In the genomic region with DNA sequence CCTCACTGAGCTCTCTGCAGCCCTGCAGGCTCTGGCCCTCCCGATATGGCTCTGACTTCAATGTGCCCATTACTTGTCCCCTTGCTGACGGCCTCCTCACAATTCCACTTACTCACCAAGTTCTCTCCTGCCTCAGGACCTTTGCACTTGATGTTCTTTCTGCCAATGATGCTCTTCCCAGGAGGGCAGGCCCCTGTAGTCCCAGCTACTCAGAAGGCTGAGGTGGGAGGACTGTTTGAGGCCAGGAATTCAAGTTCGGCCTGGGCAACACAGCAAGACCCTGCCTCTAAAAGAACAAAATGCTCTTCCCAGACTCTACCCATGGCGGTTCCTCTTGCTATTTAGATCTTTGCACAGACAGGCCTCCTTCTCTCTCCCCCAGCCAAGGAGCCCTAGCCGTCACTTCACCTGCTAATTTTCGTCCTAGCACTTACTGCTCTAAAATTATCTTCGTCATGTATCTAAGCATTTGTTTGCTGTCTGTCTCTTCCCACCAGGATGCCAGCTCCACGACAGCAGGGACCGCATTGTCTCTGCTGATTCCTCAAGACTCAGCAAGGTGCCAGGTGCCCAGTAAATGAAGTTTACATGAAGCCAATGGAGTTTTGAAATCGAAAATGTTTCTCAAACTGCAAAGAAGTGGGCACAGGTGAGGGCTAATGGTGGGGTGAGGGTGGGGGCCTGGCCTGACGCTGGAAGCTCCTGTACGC, we compare ENCODE assay signal across 8 cellular contexts. TPM values are rescaled to one million over a fixed set of nuclear protein-coding genes. Genes with fewer than 3 reads are reported as not detected.
A peak's percentile ranks its signal among the peaks of the same experiment; 100 is the strongest.
DNase-seq lines count a peak whose midpoint lies in the region; TF ChIP-seq lines count a peak whose summit lies in the region.

No MANE protein-coding gene starts in this region.

- CTCF ChIA-PET in CD4-positive, alpha-beta memory T cell (lab: Charles Lee; ENCODE audit: partially characterized antibody) = interaction anchor here (0.7 to 3.4 kb wide), 13 partner anchors 9 to 357 kb away, joined by 3 to 28 read pairs (median 4); no protein-coding TSS in a partner anchor

- no CpG with 5 or more reads among the region's 12 CpGs for WGBS in neuronal stem cell (ENCODE audit: extremely low coverage in 2 of 2, insufficient read length in 2 of 2, insufficient replicate concordance in 1 of 2), 2 donors

- H3K4me3 ChIP-seq in CD4-positive, alpha-beta memory T cell (ENCODE audit: low read length in 2 of 2) = peak overlapping the region in 1 of 2 donors; percentile 19
- peak overlapping the region; percentile 26; the same call in 1 of the 2 replicates for H3K4me3 ChIP-seq in MG63
- H3K4me3 ChIP-seq in dorsolateral prefrontal cortex = peak overlapping the region in 47 of 59 donors; percentile 21 to 88 (median 79)
- peak overlapping the region; percentile 7 to 84 for H3K4me3 ChIP-seq in neuronal stem cell (ENCODE audit: low read length in 2 of 2)

- H3K4me2 ChIP-seq in neuronal stem cell (ENCODE audit: insufficient read depth, low read length, poor library complexity, severe bottlenecking) = peak overlapping the region; percentile 30

- H2BK12ac ChIP-seq in neuronal stem cell (ENCODE audit: low read length) = no peak overlapping the region

- no peak overlapping the region for H3K4ac ChIP-seq in neuronal stem cell (ENCODE audit: low read length)

- no peak overlapping the region for H3K14ac ChIP-seq in neuronal stem cell (ENCODE audit: low read length)

- H3K27me3 Mint-ChIP-seq in CD4-positive, alpha-beta memory T cell = peaks cover 0 to 5% of the 10 kb centered on the region in 2 donors

- no peak overlapping the region for H2BK15ac ChIP-seq in neuronal stem cell (ENCODE audit: low read length)

- H3K23ac ChIP-seq in neuronal stem cell (ENCODE audit: low read depth, low read length, poor library complexity) = no peak overlapping the region

- H4K8ac ChIP-seq in neuronal stem cell (ENCODE audit: low read depth, low read length) = no peak overlapping the region

- no peak overlapping the region for H4K91ac ChIP-seq in neuronal stem cell (ENCODE audit: low read depth, low read length, poor library complexity)

- H3K36me3 ChIP-seq in CD4-positive, alpha-beta memory T cell (ENCODE audit: insufficient read depth, low read length) = no peaks in the 10 kb centered on the region
- H3K36me3 ChIP-seq in MG63 (peaks cover 1% of the 10 kb centered on the region; the same call in 1 of the 2 replicates), neuronal stem cell (replicated peaks in 1 of 2; ENCODE audit: control insufficient read depth in 2 of 2, insufficient read depth in 2 of 2, low read length in 2 of 2) (peaks cover 0 to 13% of the 10 kb centered on the region in 2 donors)

- H3K18ac ChIP-seq in neuronal stem cell (ENCODE audit: low read length) = peak overlapping the region; percentile 2

- H3K9ac ChIP-seq in neuronal stem cell (ENCODE audit: low read depth, low read length, poor library complexity) = no peak overlapping the region

- H3K4me3 Mint-ChIP-seq in CD4-positive, alpha-beta memory T cell = peak overlapping the region; percentile 50 to 74 (median 60)

- no peaks in the 10 kb centered on the region for H3K27me3 ChIP-seq in CD4-positive, alpha-beta memory T cell (ENCODE audit: insufficient read depth, low read length)
- no peaks in the 10 kb centered on the region for H3K27me3 ChIP-seq in MG63
- no peaks in the 10 kb centered on the region for H3K27me3 ChIP-seq in dorsolateral prefrontal cortex
- H3K27me3 ChIP-seq in neuronal stem cell (ENCODE audit: control insufficient read depth in 3 of 3, insufficient read depth in 3 of 3, low read depth in 1 of 3, low read length in 3 of 3) = peaks cover 0 to 19% (median 0%) of the 10 kb centered on the region in 3 experiments

- DNase-seq in CD4-positive, alpha-beta memory T cell = no peak
- DNase-seq in MG63 (no peak), dorsolateral prefrontal cortex (no peak), neuronal stem cell (ENCODE audit: low spot score) (no peak), NCI-H1092 treated with DMSO at 0.1 percent for 48 hours (lab: John Stamatoyannopoulos, UW) (no peak), ecto neural progenitor cell (ENCODE audit: low spot score) (no peak), kidney glomerular epithelial cell (lab: John Stamatoyannopoulos, UW) (no peak)
- no peak for DNase-seq in stimulated activated CD4-positive, alpha-beta T cell treated with anti-CD3 and anti-CD28 coated beads, Interleukin-2, amount 100 ng/mL, for 48 hours

- H3K9me3 ChIP-seq in CD4-positive, alpha-beta memory T cell (ENCODE audit: control insufficient read depth in 1 of 2, low read length in 2 of 2) = no peaks in the 10 kb centered on the region
- H3K9me3 ChIP-seq in MG63 (no peaks in the 10 kb centered on the region), neuronal stem cell (replicated peaks in 1 of 2; ENCODE audit: control insufficient read depth in 2 of 2, insufficient read depth in 1 of 2, low read depth in 1 of 2, low read length in 2 of 2) (no peaks in the 10 kb centered on the region)

- H3K79me1 ChIP-seq in neuronal stem cell (ENCODE audit: low read depth, low read length) = peaks cover 9% of the 10 kb centered on the region

- peaks cover 12 to 41% (median 26%) of the 10 kb centered on the region in 4 donors for H3K4me1 Mint-ChIP-seq in CD4-positive, alpha-beta memory T cell

- intact Hi-C loops in CD4-positive, alpha-beta memory T cell (cut with micrococcal nuclease) = loop anchor here (1.0 to 5.0 kb wide), 7 partner anchors 14 to 353 kb away; no protein-coding TSS in a partner anchor
- intact Hi-C loops in dorsolateral prefrontal cortex (cut with DNase I) = loop anchor here (2.0 to 5.0 kb wide), 8 partner anchors 42 to 362 kb away; no protein-coding TSS in a partner anchor

- H2BK5ac ChIP-seq in neuronal stem cell (ENCODE audit: low read length) = no peak overlapping the region

- peaks cover 0 to 3% of the 10 kb centered on the region in 2 donors for H3K36me3 Mint-ChIP-seq in CD4-positive, alpha-beta memory T cell

- H2BK120ac ChIP-seq in neuronal stem cell (ENCODE audit: low read depth, low read length) = no peak overlapping the region

- H3K4me1 ChIP-seq in CD4-positive, alpha-beta memory T cell (ENCODE audit: insufficient read depth, low read length) = peaks cover 30% of the 10 kb centered on the region
- H3K4me1 ChIP-seq in neuronal stem cell (ENCODE audit: control insufficient read depth in 2 of 2, insufficient read depth in 1 of 2, low read depth in 1 of 2, low read length in 2 of 2) = peaks cover 24 to 35% of the 10 kb centered on the region in 2 donors

- peak overlapping the region in 6 of 7 donors; percentile 3 to 91 (median 62) for H3K27ac Mint-ChIP-seq in CD4-positive, alpha-beta memory T cell

- peak overlapping the region; percentile 83 for H2AFZ ChIP-seq in neuronal stem cell (ENCODE audit: low read length)

- POLR2A ChIA-PET in CD4-positive, alpha-beta memory T cell (lab: Charles Lee; ENCODE audit: partially characterized antibody) = interaction anchor here (0.8 to 5.8 kb wide), 5 partner anchors 8 to 353 kb away, joined by 3 to 44 read pairs (median 3); no protein-coding TSS in a partner anchor

- H3K9me3 Mint-ChIP-seq in CD4-positive, alpha-beta memory T cell = no peaks in the 10 kb centered on the region

- H2AK5ac ChIP-seq in neuronal stem cell (ENCODE audit: low read depth, low read length) = peak overlapping the region; percentile 0

- H3K27ac ChIP-seq in CD4-positive, alpha-beta memory T cell (ENCODE audit: low read depth, low read length) = peak overlapping the region; percentile 51
- peak overlapping the region in 46 of 59 donors; percentile 24 to 96 (median 91) for H3K27ac ChIP-seq in dorsolateral prefrontal cortex
- H3K27ac ChIP-seq in neuronal stem cell (replicated peaks; ENCODE audit: low read length) = no peak overlapping the region

- peak in 2 of 56 donors; percentile 16 to 46 for TF ChIP-seq CTCF in dorsolateral prefrontal cortex (IDR thresholded peaks at IDR 0.05 in 54 of 56, conservative IDR thresholded peaks at IDR 0.05 in 2 of 56; ENCODE audit: low read depth in 1 of 56, partially characterized antibody in 56 of 56)

RNA-seq across cellular contexts. Expression of a gene that starts 0.6 kb away (rescaled TPM):
- total RNA-seq in CD4-positive, alpha-beta memory T cell = 10 to 100 TPM; 15.4 to 19.5 TPM
- 1 to 10 TPM in 1 of 2 donors, under 1 TPM in 1; 0.35 to 4.0 TPM for polyA plus RNA-seq in CD4-positive, alpha-beta memory T cell
- total RNA-seq in MG63 (2014; rRNA removed; shearing (Covaris generic); ENCODE audit: low replicate concordance) = 2.9 and 7.1 TPM in 2 replicates
- total RNA-seq in dorsolateral prefrontal cortex = 10 to 100 TPM; 36.4 to 86.1 (median 56.3) TPM
- polyA plus RNA-seq in neuronal stem cell (2013, experiment 1 of 2) = 15.1 TPM
- polyA plus RNA-seq in neuronal stem cell (2013, experiment 2 of 2) = 16.0 TPM
